Comparison of ENCODE assay signal across 9 cellular contexts in the genomic region with DNA sequence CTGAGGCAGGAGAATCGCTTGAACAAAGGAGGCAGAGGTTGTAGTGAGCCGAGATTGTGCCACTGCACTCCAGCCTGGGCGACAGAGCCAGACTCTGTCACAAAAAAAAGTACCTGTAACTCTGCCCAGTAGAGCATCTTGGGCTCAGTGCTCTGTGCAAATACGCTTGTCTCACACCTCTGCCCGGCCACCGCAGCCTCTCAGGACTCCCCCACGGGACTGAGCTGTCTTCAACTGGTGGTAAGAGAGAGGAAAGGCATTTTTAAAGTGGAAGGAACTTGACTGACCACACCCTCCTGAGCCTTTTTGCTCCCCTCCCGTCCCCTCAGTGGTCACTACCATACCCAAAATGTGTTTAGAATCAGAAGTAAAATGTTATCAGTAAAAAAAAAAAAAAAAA.
DNase-seq lines count a peak whose midpoint lies in the region; ATAC-seq and TF ChIP-seq lines count a peak whose summit lies in the region.
"Had no signal": no experiment of that assay in that cellular context is flagged by ENCODE, and none has a peak within 500 bp of the region (broad histone marks: within the 10 kb centered on the region; RNA-seq: fewer than 3 reads in every experiment).

No MANE protein-coding gene starts in this region.

- H3K27ac Mint-ChIP-seq in naive B cell, result peak overlapping the region; percentile 88 to 98 (median 92)

- H3K27me3 Mint-ChIP-seq in naive B cell, result no peaks in the 10 kb centered on the region

- TF ChIP-seq CTCF in foreskin keratinocyte (conservative IDR thresholded peaks at IDR 0.05), result no peak

- peaks cover 27 to 36% (median 30%) of the 10 kb centered on the region in 3 donors for H3K4me1 Mint-ChIP-seq in naive B cell

- H3K4me1 ChIP-seq in foreskin keratinocyte, result no peaks in the 10 kb centered on the region

- peak overlapping the region; percentile 39 to 87 (median 76) for H3K4me3 Mint-ChIP-seq in naive B cell

- ATAC-seq in GM18907 (IDR thresholded peaks at IDR 0.05; ENCODE audit: unreplicated experiment) (peak; percentile 96), GM21825 (IDR thresholded peaks at IDR 0.05; ENCODE audit: unreplicated experiment) (peak; percentile 93), HG03460 (IDR thresholded peaks at IDR 0.05; ENCODE audit: unreplicated experiment) (peak; percentile 93), naive B cell (ENCODE audit: low read depth in 2 of 2) (peak; percentile 72 to 86), foreskin keratinocyte (no peak)

- no peak overlapping the region for H3K27ac ChIP-seq in foreskin keratinocyte
- H3K27ac ChIP-seq: KMS-11 had no signal

- H3K36me3 Mint-ChIP-seq in naive B cell, result peaks cover 0 to under 1% of the 10 kb centered on the region in 2 donors

- no peaks in the 10 kb centered on the region for H3K27me3 ChIP-seq in foreskin keratinocyte

- DNase-seq in naive B cell, result peak; percentile 45
- DNase-seq in NCI-H1694 (lab: John Stamatoyannopoulos, UW), result no peak
- DNase-seq in T1000 (lab: John Stamatoyannopoulos, UW), result no peak
- DNase-seq in foreskin keratinocyte, result no peak
- no peak for DNase-seq in NAMALWA (ENCODE audit: low spot score)

- peaks cover 0 to under 1% (median 0%) of the 10 kb centered on the region in 7 donors for H3K9me3 Mint-ChIP-seq in naive B cell
